In genomic region chr16:69471121-69471520, GRCh38 we compare ENCODE assay signal across 19 cellular contexts. TPM values are rescaled to one million over a fixed set of nuclear protein-coding genes. Genes with fewer than 3 reads are reported as not detected.
DNase-seq lines count a peak whose midpoint lies in the region; ATAC-seq and TF ChIP-seq lines count a peak whose summit lies in the region.
"Had no signal": no experiment of that assay in that cellular context is flagged by ENCODE, and none has a peak within 500 bp of the region (broad histone marks: within the 10 kb centered on the region; RNA-seq: fewer than 3 reads in every experiment).

No MANE protein-coding gene starts in this region.

- no peaks in the 10 kb centered on the region for H4K20me1 ChIP-seq in DND-41 (ENCODE audit: insufficient read depth, low read length)

- no peak overlapping the region for H3K9ac ChIP-seq in DND-41 (ENCODE audit: low read depth, low read length)

- no peaks in the 10 kb centered on the region for H3K27me3 ChIP-seq in DND-41 (ENCODE audit: insufficient read depth, low read length, poor library complexity)
- H3K27me3 ChIP-seq: esophagus muscularis mucosa, gastrocnemius medialis, pancreas, sigmoid colon, tibial artery had no signal

- peaks cover 33% of the 10 kb centered on the region for H3K4me1 Mint-ChIP-seq in activated T-helper 1 cell treated with anti-CD3 and anti-CD28 coated beads, Interleukin-12 subunit alpha, Interleukin-12 subunit beta, Interleukin-2, Interleukin-4 antibody, amounts not matched to agents 30 ng/mL and 10 ng/mL and 1 ng/mL, durations not matched to agents 14 hours and 24 hours and 36 hours (ENCODE audit: low read depth)
- peaks cover 0 to 20% (median 10%) of the 10 kb centered on the region in 4 donors for H3K4me1 Mint-ChIP-seq in naive thymus-derived CD8-positive, alpha-beta T cell

- no peaks in the 10 kb centered on the region for H3K9me3 ChIP-seq in DND-41 (ENCODE audit: insufficient read depth, low read length, severe bottlenecking)
- H3K9me3 ChIP-seq: esophagus muscularis mucosa, gastrocnemius medialis, lower lobe of right lung, pancreas, sigmoid colon, tibial artery had no signal

- no peak overlapping the region for H3K4me2 ChIP-seq in DND-41 (ENCODE audit: insufficient read depth, low read length)

- intact Hi-C loops in activated T-helper 1 cell treated with anti-CD3 and anti-CD28 coated beads, Interleukin-12 subunit alpha, Interleukin-12 subunit beta, Interleukin-2, Interleukin-4 antibody, amounts not matched to agents 30 ng/mL and 10 ng/mL and 1 ng/mL, durations not matched to agents 14 hours and 24 hours and 36 hours (cut with micrococcal nuclease) = no loop called here

- POLR2A ChIA-PET in naive thymus-derived CD8-positive, alpha-beta T cell (lab: Charles Lee) = no interaction called here

- H3K27ac Mint-ChIP-seq in activated T-helper 1 cell treated with anti-CD3 and anti-CD28 coated beads, Interleukin-12 subunit alpha, Interleukin-12 subunit beta, Interleukin-2, Interleukin-4 antibody, amounts not matched to agents 30 ng/mL and 10 ng/mL and 1 ng/mL, durations not matched to agents 14 hours and 24 hours and 36 hours = peak overlapping the region; percentile 63
- H3K27ac Mint-ChIP-seq in naive thymus-derived CD8-positive, alpha-beta T cell = peak overlapping the region in 8 of 10 donors; percentile 20 to 90 (median 42)
- H3K27ac Mint-ChIP-seq: activated naive CD4-positive, alpha-beta T cell treated with anti-CD3 and anti-CD28 coated beads for 36 hours; HFFc6 had no signal

- H3K27ac ChIP-seq in DND-41 (ENCODE audit: low read length) = no peak overlapping the region
- H3K27ac ChIP-seq: esophagus muscularis mucosa, gastrocnemius medialis, lower lobe of right lung, pancreas, sigmoid colon, tibial artery had no signal

- H3K4me3 ChIP-seq in DND-41 (ENCODE audit: low read depth in 1 of 2, low read length in 2 of 2) = no peak overlapping the region
- H3K4me3 ChIP-seq: esophagus muscularis mucosa, gastrocnemius medialis, lower lobe of right lung, pancreas, sigmoid colon, tibial artery had no signal

- H2AFZ ChIP-seq in DND-41 (ENCODE audit: low read depth, low read length) = no peak overlapping the region

- H3K27me3 Mint-ChIP-seq in activated T-helper 1 cell treated with anti-CD3 and anti-CD28 coated beads, Interleukin-12 subunit alpha, Interleukin-12 subunit beta, Interleukin-2, Interleukin-4 antibody, amounts not matched to agents 30 ng/mL and 10 ng/mL and 1 ng/mL, durations not matched to agents 14 hours and 24 hours and 36 hours (ENCODE audit: insufficient read depth) = no peaks in the 10 kb centered on the region
- no peaks in the 10 kb centered on the region for H3K27me3 Mint-ChIP-seq in naive thymus-derived CD8-positive, alpha-beta T cell

- no peaks in the 10 kb centered on the region for H3K9me3 Mint-ChIP-seq in activated T-helper 1 cell treated with anti-CD3 and anti-CD28 coated beads, Interleukin-12 subunit alpha, Interleukin-12 subunit beta, Interleukin-2, Interleukin-4 antibody, amounts not matched to agents 30 ng/mL and 10 ng/mL and 1 ng/mL, durations not matched to agents 14 hours and 24 hours and 36 hours
- H3K9me3 Mint-ChIP-seq in naive thymus-derived CD8-positive, alpha-beta T cell = no peaks in the 10 kb centered on the region
- H3K9me3 Mint-ChIP-seq: activated naive CD4-positive, alpha-beta T cell treated with anti-CD3 and anti-CD28 coated beads for 36 hours; HFFc6 had no signal

- H3K4me1 ChIP-seq in DND-41 (ENCODE audit: insufficient read depth, low read length) = no peaks in the 10 kb centered on the region
- H3K4me1 ChIP-seq: esophagus muscularis mucosa, sigmoid colon had no signal

- ATAC-seq in DND-41 (ENCODE audit: insufficient read depth, low read depth) (0 out of 3 replicates have a peak, but pooled peaks have one; percentile 40), omental fat pad (ENCODE audit: low FRiP score) (no peak)
- ATAC-seq in naive thymus-derived CD8-positive, alpha-beta T cell = peak in 1 of 2 donors; percentile 51
- ATAC-seq: gastrocnemius medialis, lower lobe of right lung, pancreas had no signal

- H3K4me3 Mint-ChIP-seq in activated T-helper 1 cell treated with anti-CD3 and anti-CD28 coated beads, Interleukin-12 subunit alpha, Interleukin-12 subunit beta, Interleukin-2, Interleukin-4 antibody, amounts not matched to agents 30 ng/mL and 10 ng/mL and 1 ng/mL, durations not matched to agents 14 hours and 24 hours and 36 hours = no peak overlapping the region
- H3K4me3 Mint-ChIP-seq in naive thymus-derived CD8-positive, alpha-beta T cell = no peak overlapping the region
- H3K4me3 Mint-ChIP-seq: activated naive CD4-positive, alpha-beta T cell treated with anti-CD3 and anti-CD28 coated beads for 36 hours; HFFc6 had no signal

- no peaks in the 10 kb centered on the region; the same call in 1 of the 2 replicates for H3K36me3 ChIP-seq in DND-41 (ENCODE audit: insufficient read depth, low read length)
- H3K36me3 ChIP-seq: esophagus muscularis mucosa, gastrocnemius medialis, lower lobe of right lung, pancreas, sigmoid colon, tibial artery had no signal

- TF ChIP-seq CTCF in DND-41 (IDR thresholded peaks at IDR 0.05; ENCODE audit: borderline replicate concordance, extremely low read depth, low read length, poor library complexity, severe bottlenecking) (no peak), omental fat pad (IDR thresholded peaks at IDR 0.05) (no peak)

- H3K79me2 ChIP-seq in DND-41 (ENCODE audit: insufficient read depth, low read length) = no peaks in the 10 kb centered on the region

- peaks cover 5% of the 10 kb centered on the region for H3K36me3 Mint-ChIP-seq in activated T-helper 1 cell treated with anti-CD3 and anti-CD28 coated beads, Interleukin-12 subunit alpha, Interleukin-12 subunit beta, Interleukin-2, Interleukin-4 antibody, amounts not matched to agents 30 ng/mL and 10 ng/mL and 1 ng/mL, durations not matched to agents 14 hours and 24 hours and 36 hours (ENCODE audit: low read depth)
- peaks cover 0 to 7% (median 0%) of the 10 kb centered on the region in 3 donors for H3K36me3 Mint-ChIP-seq in naive thymus-derived CD8-positive, alpha-beta T cell

- DNase-seq in CD1c-positive myeloid dendritic cell (ENCODE audit: extremely low spot score) (peak; percentile 10), DND-41 (no peak), omental fat pad (ENCODE audit: low spot score) (no peak), AG08396 (ENCODE audit: low spot score) (no peak), NCI-H128 (lab: John Stamatoyannopoulos, UW; ENCODE audit: unreplicated experiment) (no peak)
- no peak for DNase-seq in activated T-helper 1 cell treated with anti-CD3 and anti-CD28 coated beads, Interleukin-12 subunit alpha, Interleukin-12 subunit beta, Interleukin-2, Interleukin-4 antibody, amounts not matched to agents 30 ng/mL and 10 ng/mL and 1 ng/mL, durations not matched to agents 14 hours and 24 hours and 36 hours (ENCODE audit: low spot score)
- no peak for DNase-seq in naive thymus-derived CD8-positive, alpha-beta T cell
- DNase-seq: activated naive CD4-positive, alpha-beta T cell treated with anti-CD3 and anti-CD28 coated beads for 36 hours; Calu3; effector memory CD4-positive, alpha-beta T cell; gastrocnemius medialis; HFFc6; lower lobe of right lung; NCI-H1417; NCI-H526; pancreas; sigmoid colon; tibial artery had no signal

RNA-seq across cellular contexts. Expression of gene CYB5B, which starts 46.7 kb away (rescaled TPM):
- 157 and 166 TPM in 2 replicates for total RNA-seq in activated T-helper 1 cell treated with anti-CD3 and anti-CD28 coated beads, Interleukin-12 subunit alpha, Interleukin-12 subunit beta, Interleukin-2, Interleukin-4 antibody, amounts not matched to agents 30 ng/mL and 10 ng/mL and 1 ng/mL, durations not matched to agents 14 hours and 24 hours and 36 hours
- 10 to 100 TPM; 45.6 to 47.3 TPM for total RNA-seq in naive thymus-derived CD8-positive, alpha-beta T cell
- 10 to 100 TPM; 83.3 to 96.4 (median 90.4) TPM for polyA plus RNA-seq in naive thymus-derived CD8-positive, alpha-beta T cell
- 10 to 100 TPM; 32.0 to 41.8 (median 36.2) TPM for total RNA-seq in omental fat pad
